ENCODE assay signal across 11 cellular contexts in genomic region chr2:197179744-197180498, GRCh38.
DNase-seq lines count a peak whose midpoint lies in the region; ATAC-seq and TF ChIP-seq lines count a peak whose summit lies in the region.
"Had no signal": no experiment of that assay in that cellular context is flagged by ENCODE, and none has a peak within 500 bp of the region (broad histone marks: within the 10 kb centered on the region; RNA-seq: fewer than 3 reads in every experiment).

No MANE protein-coding gene starts in this region.

- H3K36me3 ChIP-seq in neural progenitor cell (no peaks in the 10 kb centered on the region), A673 (ENCODE audit: insufficient read depth, low read length, poor library complexity, severe bottlenecking) (no peaks in the 10 kb centered on the region)
- H3K36me3 ChIP-seq in effector memory CD4-positive, alpha-beta T cell (ENCODE audit: control insufficient read depth, insufficient read depth, low read length) = peaks cover 30% of the 10 kb centered on the region

- no peaks in the 10 kb centered on the region for H4K20me1 ChIP-seq in neural progenitor cell (ENCODE audit: low read depth)

- H2AFZ ChIP-seq in neural progenitor cell (replicated peaks) = peak overlapping the region; percentile 19

- H3K27me3 ChIP-seq in neural progenitor cell (no peaks in the 10 kb centered on the region), A673 (replicated peaks; ENCODE audit: insufficient read depth, low read depth, low read length, poor library complexity) (no peaks in the 10 kb centered on the region)
- H3K27me3 ChIP-seq in effector memory CD4-positive, alpha-beta T cell (replicated peaks; ENCODE audit: control insufficient read depth, insufficient read depth, low read length, poor library complexity, severe bottlenecking) = no peaks in the 10 kb centered on the region

- no peaks in the 10 kb centered on the region for H3K27me3 Mint-ChIP-seq in T-cell
- peaks cover 2% of the 10 kb centered on the region for H3K27me3 Mint-ChIP-seq in neural progenitor cell (ENCODE audit: insufficient read depth, low read depth)

- H3K36me3 Mint-ChIP-seq in T-cell (peaks cover 42% of the 10 kb centered on the region), neural progenitor cell (no peaks in the 10 kb centered on the region)

- ATAC-seq in T-cell (replicated peaks in 1 of 4) = no peak

- H3K4me3 ChIP-seq in fibroblast of the aortic adventitia (ENCODE audit: low read depth, low read length) = no peak overlapping the region
- no peak overlapping the region for H3K4me3 ChIP-seq in neural progenitor cell
- H3K4me3 ChIP-seq in A673 (ENCODE audit: low read depth, low read length, poor library complexity, severe bottlenecking) = no peak overlapping the region
- H3K4me3 ChIP-seq in effector memory CD4-positive, alpha-beta T cell (ENCODE audit: insufficient read depth, low read depth, low read length, poor library complexity, severe bottlenecking) = no peak overlapping the region

- peak overlapping the region; percentile 49 to 67 for H3K27ac Mint-ChIP-seq in T-cell
- no peak overlapping the region for H3K27ac Mint-ChIP-seq in neural progenitor cell

- DNase-seq in Caki2 (ENCODE audit: low read depth) (peak; percentile 98), T-cell (no peak), fibroblast of the aortic adventitia (ENCODE audit: low read depth) (peak; percentile 90), neural progenitor cell (ENCODE audit: low spot score) (no peak), A673 (ENCODE audit: low spot score) (no peak), NOMO-1 treated with DMSO at 0.1 percent for 48 hours (lab: John Stamatoyannopoulos, UW; ENCODE audit: unreplicated experiment) (no peak), T1000 (lab: John Stamatoyannopoulos, UW) (no peak)
- no peak for DNase-seq in effector memory CD4-positive, alpha-beta T cell
- DNase-seq: DMS79 treated with DMSO at 0.1 percent for 48 hours; effector CD4-positive, alpha-beta T cell; stimulated activated naive CD4-positive, alpha-beta T cell treated with Interleukin-2 at 50 U/mL for 16 hours had no signal

- H3K4me2 ChIP-seq in neural progenitor cell = no peak overlapping the region

- peak overlapping the region in 1 of 3 donors; percentile 6 for H3K4me3 Mint-ChIP-seq in T-cell
- no peak overlapping the region for H3K4me3 Mint-ChIP-seq in neural progenitor cell

- intact Hi-C loops in A673 (cut with micrococcal nuclease; ENCODE audit: unreplicated experiment) = loop anchor here (10.0 kb wide), 1 partner anchor 595 kb away; no protein-coding TSS in a partner anchor

- CTCF ChIA-PET in T-cell (lab: Charles Lee) (interaction anchor here (0.6 to 1.1 kb wide), 3 partner anchors 11 to 61 kb away, joined by 3 to 4 read pairs (median 3); no protein-coding TSS in a partner anchor), A673 (lab: Charles Lee) (no interaction called here)

- H3K9ac ChIP-seq in neural progenitor cell = no peak overlapping the region

- no TSS peak for BruUV-seq in A673 (replicated peaks; lab: Mats Ljungman, UMichigan)

- in situ Hi-C loops in Caki2 (cut with HindIII; ENCODE audit: low pct_unique_long_range_greater_than_20kb, low sequenced_read_pairs) = no loop called here

- peaks cover 3% of the 10 kb centered on the region for H3F3A ChIP-seq in neural progenitor cell (ENCODE audit: low read depth)

- H3K9me3 Mint-ChIP-seq in T-cell (no peaks in the 10 kb centered on the region), neural progenitor cell (no peaks in the 10 kb centered on the region)

- no peaks in the 10 kb centered on the region for H3K9me3 ChIP-seq in neural progenitor cell (ENCODE audit: low read depth)
- H3K9me3 ChIP-seq in A673 (ENCODE audit: low read depth, low read length, poor library complexity, severe bottlenecking) = no peaks in the 10 kb centered on the region
- no peaks in the 10 kb centered on the region for H3K9me3 ChIP-seq in effector memory CD4-positive, alpha-beta T cell (ENCODE audit: control insufficient read depth, low read length)

- TF ChIP-seq CTCF in fibroblast of the aortic adventitia (IDR thresholded peaks at IDR 0.05; ENCODE audit: insufficient read depth, low read length) (no peak), neural progenitor cell (IDR thresholded peaks at IDR 0.05) (no peak), A673 (conservative IDR thresholded peaks at IDR 0.05; ENCODE audit: low read depth, low read length) (no peak)

- H3K79me2 ChIP-seq in neural progenitor cell (ENCODE audit: low read depth) = no peaks in the 10 kb centered on the region

- peaks cover 81 to 85% (median 82%) of the 10 kb centered on the region in 3 donors for H3K4me1 Mint-ChIP-seq in T-cell
- peaks cover 4% of the 10 kb centered on the region for H3K4me1 Mint-ChIP-seq in neural progenitor cell

- POLR2A ChIA-PET in T-cell (lab: Charles Lee) (no interaction called here), A673 (lab: Charles Lee; ENCODE audit: low non-redundant PET) (interaction anchor here (0.6 to 0.7 kb wide), 2 partner anchors 108 to 256 kb away, joined by 3 to 7 read pairs; no protein-coding TSS in a partner anchor)

- H3K4me1 ChIP-seq in neural progenitor cell (peaks cover 4% of the 10 kb centered on the region), A673 (ENCODE audit: insufficient read depth, low read length, poor library complexity, severe bottlenecking) (peaks cover 1% of the 10 kb centered on the region)
- no peaks in the 10 kb centered on the region for H3K4me1 ChIP-seq in effector memory CD4-positive, alpha-beta T cell (ENCODE audit: control insufficient read depth, insufficient read depth, low read length, poor library complexity, severe bottlenecking)

- H3K27ac ChIP-seq in neural progenitor cell (no peak overlapping the region), A673 (ENCODE audit: low read depth, low read length, poor library complexity, severe bottlenecking) (no peak overlapping the region)
- H3K27ac ChIP-seq in effector memory CD4-positive, alpha-beta T cell (ENCODE audit: insufficient read depth, low read length, poor library complexity, severe bottlenecking) = no peak overlapping the region

Comparison
In these comparisons a context has a peak if more than half of its experiments do, and no peak if none do; other contexts are left out.
1. DNase-seq: peak in Caki2 (single experiment) and fibroblast of the aortic adventitia (single experiment); none in T-cell (0 of 34), neural progenitor cell (single experiment), A673 (single experiment), effector memory CD4-positive, alpha-beta T cell (0 of 3), NOMO-1 treated with DMSO at 0.1 percent for 48 hours (single experiment) and T1000 (single experiment).